ENCODE assay signal across 10 cellular contexts in the genomic region with DNA sequence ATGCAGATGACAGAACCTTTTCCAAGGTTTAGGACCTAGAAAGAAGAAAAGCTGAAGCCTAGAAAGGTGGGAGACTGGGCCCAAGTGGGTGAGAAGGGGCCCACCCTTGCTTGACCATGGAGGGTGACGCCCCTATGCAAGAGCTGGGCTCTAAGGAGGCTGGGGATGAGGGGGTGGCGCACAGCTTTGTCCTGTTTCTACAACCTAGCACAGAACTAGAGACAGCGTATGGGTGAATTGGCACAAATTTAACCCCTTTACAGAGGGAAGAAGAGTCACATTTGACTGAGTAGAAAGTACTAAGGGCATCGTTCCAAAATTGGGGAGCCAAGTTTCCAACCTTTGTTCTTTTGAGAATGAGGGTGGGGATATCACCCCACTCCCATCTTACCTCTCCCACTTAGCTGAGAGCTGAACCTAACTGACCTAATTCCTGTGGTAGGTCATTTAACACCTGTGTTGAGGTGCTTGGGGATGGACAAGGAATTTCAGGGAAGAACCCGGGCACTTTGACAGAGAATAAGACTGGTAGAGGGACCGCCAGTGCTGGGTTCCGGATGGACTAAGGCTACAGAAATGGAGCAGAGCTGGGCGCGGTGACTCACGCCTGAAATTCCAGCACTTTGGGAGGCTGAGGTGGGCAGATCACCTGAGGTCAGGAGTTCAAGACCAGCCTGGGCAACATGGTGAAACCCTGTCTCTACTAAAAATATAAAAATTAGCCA. TPM values are rescaled to one million over a fixed set of nuclear protein-coding genes. Genes with fewer than 3 reads are reported as not detected.
DNase-seq lines count a peak whose midpoint lies in the region; ATAC-seq and TF ChIP-seq lines count a peak whose summit lies in the region.
"Had no signal": no experiment of that assay in that cellular context is flagged by ENCODE, and none has a peak within 500 bp of the region (broad histone marks: within the 10 kb centered on the region; RNA-seq: fewer than 3 reads in every experiment).

No MANE protein-coding gene starts in this region.

- no peaks in the 10 kb centered on the region for H3K9me3 Mint-ChIP-seq in Caco-2 (ENCODE audit: unreplicated experiment)

- WGBS in esophagus muscularis mucosa: 79% methylated on average over 10 of the region's 10 CpGs

- H3K4me3 ChIP-seq in Caco-2 (ENCODE audit: low read depth, low read length) (no peak overlapping the region), esophagus muscularis mucosa (no peak overlapping the region), skeletal muscle tissue (ENCODE audit: low read length in 3 of 3) (no peak overlapping the region), BE2C (ENCODE audit: low read depth, low read length) (no peak overlapping the region)

- no peak for TF ChIP-seq EP300 in esophagus muscularis mucosa (IDR thresholded peaks at IDR 0.05)

- no peak for TF ChIP-seq CTCF in Caco-2 (IDR thresholded peaks at IDR 0.05; ENCODE audit: insufficient read depth in 1 of 2, low read depth in 1 of 2, low read length in 1 of 2, severe bottlenecking in 1 of 2, unreplicated experiment in 1 of 2)
- TF ChIP-seq CTCF in VCaP (conservative IDR thresholded peaks at IDR 0.05): no peak
- no peak for TF ChIP-seq CTCF in esophagus muscularis mucosa (IDR thresholded peaks at IDR 0.05)
- TF ChIP-seq CTCF in BE2C (IDR thresholded peaks at IDR 0.05; ENCODE audit: low read depth, low read length): no peak

- H3K4me1 Mint-ChIP-seq in Caco-2 (ENCODE audit: low read depth, unreplicated experiment): peaks cover 14% of the 10 kb centered on the region

- no peak for TF ChIP-seq POLR2A in esophagus muscularis mucosa (IDR thresholded peaks at IDR 0.05; ENCODE audit: low read depth)

- H3K27ac Mint-ChIP-seq in Caco-2 (ENCODE audit: unreplicated experiment): peak overlapping the region; percentile 83

- POLR2A ChIA-PET in Caco-2 (lab: Charles Lee): no interaction called here

- BruUV-seq in Caco-2 (replicated peaks; lab: Mats Ljungman, UMichigan): no TSS peak

- H3K4me1 ChIP-seq in Caco-2: peaks cover 34% of the 10 kb centered on the region
- peaks cover 44 to 51% (median 51%) of the 10 kb centered on the region in 4 donors for H3K4me1 ChIP-seq in esophagus muscularis mucosa
- peaks cover 36 to 54% (median 40%) of the 10 kb centered on the region in 3 donors for H3K4me1 ChIP-seq in skeletal muscle tissue (ENCODE audit: control insufficient read depth in 3 of 3, insufficient read depth in 3 of 3, low read length in 3 of 3)
- no peaks in the 10 kb centered on the region; the same call in 1 of the 2 replicates for H3K4me1 ChIP-seq in BE2C

- peaks cover 3% of the 10 kb centered on the region; the same call in 1 of the 2 replicates for H3K36me3 ChIP-seq in Caco-2 (ENCODE audit: control insufficient read depth, insufficient read depth, low read length)
- peaks cover 36 to 62% (median 42%) of the 10 kb centered on the region in 4 donors for H3K36me3 ChIP-seq in esophagus muscularis mucosa
- peaks cover 36 to 42% (median 38%) of the 10 kb centered on the region in 3 donors for H3K36me3 ChIP-seq in skeletal muscle tissue (ENCODE audit: control insufficient read depth in 3 of 3, insufficient read depth in 3 of 3, low read length in 3 of 3)
- peaks cover 45% of the 10 kb centered on the region for H3K36me3 ChIP-seq in BE2C

- no peak overlapping the region for H3K4me3 Mint-ChIP-seq in Caco-2 (ENCODE audit: unreplicated experiment)

- CTCF ChIA-PET in Caco-2 (lab: Charles Lee): no interaction called here

- H3K9me3 ChIP-seq in Caco-2 (no peaks in the 10 kb centered on the region), esophagus muscularis mucosa (no peaks in the 10 kb centered on the region), skeletal muscle tissue (ENCODE audit: control insufficient read depth in 3 of 3, low read length in 3 of 3) (no peaks in the 10 kb centered on the region), BE2C (no peaks in the 10 kb centered on the region)

- intact Hi-C loops in Caco-2 (cut with micrococcal nuclease; ENCODE audit: unreplicated experiment): no loop called here
- intact Hi-C loops in esophagus muscularis mucosa (cut with DNase I): no loop called here

- no peak overlapping the region for H3K9ac ChIP-seq in skeletal muscle tissue (ENCODE audit: low read depth in 1 of 3, low read length in 3 of 3)

- no peaks in the 10 kb centered on the region for H3K27me3 Mint-ChIP-seq in Caco-2 (ENCODE audit: insufficient read depth, unreplicated experiment)

- peaks cover 60% of the 10 kb centered on the region for H3K36me3 Mint-ChIP-seq in Caco-2 (ENCODE audit: insufficient read depth, unreplicated experiment)

- peak overlapping the region; percentile 100 for H3K27ac ChIP-seq in VCaP
- peak overlapping the region; percentile 99 to 100 (median 100) for H3K27ac ChIP-seq in esophagus muscularis mucosa (replicated peaks in 1 of 4)
- peak overlapping the region; percentile 69 for H3K27ac ChIP-seq in skeletal muscle tissue (ENCODE audit: low read depth, low read length)

- DNase-seq in Caco-2 (no peak), esophagus muscularis mucosa (ENCODE audit: extremely low spot score) (no peak), BE2C (no peak), SW480 (ENCODE audit: low spot score) (no peak)
- DNase-seq: amygdala, nucleus accumbens had no signal

- H3K27me3 ChIP-seq in Caco-2 (replicated peaks; ENCODE audit: control insufficient read depth, insufficient read depth, low read length) (no peaks in the 10 kb centered on the region; the same call in 1 of the 2 replicates), esophagus muscularis mucosa (no peaks in the 10 kb centered on the region), skeletal muscle tissue (ENCODE audit: control insufficient read depth in 3 of 3, insufficient read depth in 3 of 3, low read length in 3 of 3) (no peaks in the 10 kb centered on the region), BE2C (no peaks in the 10 kb centered on the region)

- ATAC-seq in HG02610 (IDR thresholded peaks at IDR 0.05; ENCODE audit: unreplicated experiment) (no peak), HG03521 (IDR thresholded peaks at IDR 0.05; ENCODE audit: unreplicated experiment) (no peak)

RNA-seq across cellular contexts. Expression of gene NFKBIA, which starts 5.3 kb away (rescaled TPM):
- total RNA-seq in Caco-2 (2022): 33.4 and 39.9 TPM in 2 replicates
- total RNA-seq in esophagus muscularis mucosa: 100 to 1,000 TPM; 387 to 416 (median 398) TPM
- 88.2 TPM for total RNA-seq in skeletal muscle tissue
- polyA plus RNA-seq in BE2C (2012; ENCODE audit: insufficient read depth, insufficient read length, low read depth): 111 TPM
